In genomic region chr12:113235976-113236375, GRCh38 we compare ENCODE assay signal across 20 cellular contexts. TPM values are rescaled to one million over a fixed set of nuclear protein-coding genes. Genes with fewer than 3 reads are reported as not detected.
DNase-seq lines count a peak whose midpoint lies in the region; ATAC-seq and TF ChIP-seq lines count a peak whose summit lies in the region.
"Had no signal": no experiment of that assay in that cellular context is flagged by ENCODE, and none has a peak within 500 bp of the region (broad histone marks: within the 10 kb centered on the region; RNA-seq: fewer than 3 reads in every experiment).

No MANE protein-coding gene starts in this region.

- peaks cover 0 to 90% of the 10 kb centered on the region in 2 donors for H3K4me1 ChIP-seq in right atrium auricular region
- peaks cover 93% of the 10 kb centered on the region in 2 donors for H3K4me1 ChIP-seq in gastrocnemius medialis
- H3K4me1 ChIP-seq in Karpas-422 (ENCODE audit: low read length) = peaks cover 42% of the 10 kb centered on the region

- no peak overlapping the region for H3K4me2 ChIP-seq in Karpas-422 (ENCODE audit: low read depth, low read length, poor library complexity, severe bottlenecking)

- H3K4me3 Mint-ChIP-seq in activated T-helper 17 cell treated with anti-CD3 and anti-CD28 coated beads, Interleukin-2, amount 50 U/mL, for 72 hours = no peak overlapping the region
- no peak overlapping the region for H3K4me3 Mint-ChIP-seq in natural killer cell
- no peak overlapping the region for H3K4me3 Mint-ChIP-seq in effector memory CD8-positive, alpha-beta T cell
- H3K4me3 Mint-ChIP-seq: activated T-cell treated with anti-CD3 and anti-CD28 coated beads, Interleukin-2, amount 50 U/mL, for 4 hours; CD4-positive, alpha-beta memory T cell; central memory CD8-positive, alpha-beta T cell; endodermal cell had no signal

- TF ChIP-seq CTCF in 22Rv1 (IDR thresholded peaks at IDR 0.05) (no peak), right atrium auricular region (IDR thresholded peaks at IDR 0.05) (no peak), gastrocnemius medialis (IDR thresholded peaks at IDR 0.05 in 4 of 5, conservative IDR thresholded peaks at IDR 0.05 in 1 of 5) (no peak), natural killer cell (IDR thresholded peaks at IDR 0.05) (no peak)

- no peaks in the 10 kb centered on the region for H3K9me3 Mint-ChIP-seq in activated T-helper 17 cell treated with anti-CD3 and anti-CD28 coated beads, Interleukin-2, amount 50 U/mL, for 72 hours
- H3K9me3 Mint-ChIP-seq in natural killer cell = no peaks in the 10 kb centered on the region
- no peaks in the 10 kb centered on the region for H3K9me3 Mint-ChIP-seq in effector memory CD8-positive, alpha-beta T cell
- H3K9me3 Mint-ChIP-seq: activated T-cell treated with anti-CD3 and anti-CD28 coated beads, Interleukin-2, amount 50 U/mL, for 4 hours; CD4-positive, alpha-beta memory T cell; central memory CD8-positive, alpha-beta T cell had no signal

- 0 out of 2 replicates have a peak overlapping the region, but pooled peaks have one; percentile 6 for H3K27ac ChIP-seq in 22Rv1
- peak overlapping the region; percentile 59 to 71 for H3K27ac ChIP-seq in right atrium auricular region
- peak overlapping the region; percentile 92 to 99 (median 96) for H3K27ac ChIP-seq in gastrocnemius medialis
- no peak overlapping the region for H3K27ac ChIP-seq in Karpas-422 (ENCODE audit: low read length)

- H3K9me3 ChIP-seq in right atrium auricular region = no peaks in the 10 kb centered on the region
- H3K9me3 ChIP-seq in gastrocnemius medialis = no peaks in the 10 kb centered on the region
- H3K9me3 ChIP-seq in Karpas-422 (ENCODE audit: low read length) = no peaks in the 10 kb centered on the region
- H3K9me3 ChIP-seq: left lung, tibial nerve had no signal

- DNase-seq in right atrium auricular region (ENCODE audit: low spot score) (no peak), gastrocnemius medialis (peak; percentile 53 to 71), Karpas-422 (no peak), H7 (no peak), natural killer cell (no peak)
- DNase-seq in effector memory CD8-positive, alpha-beta T cell = no peak
- DNase-seq: activated CD4-positive, alpha-beta T cell treated with anti-CD3 and anti-CD28 coated beads, Interleukin-2, amount 50 U/mL, for 4 hours; activated T-cell treated with anti-CD3 and anti-CD28 coated beads, Interleukin-2, amount 50 U/mL, for 4 hours; CD4-positive, alpha-beta memory T cell; endodermal cell; Kasumi-1; NCI-H1417; NCI-H2171 treated with DMSO at 0.1 percent for 48 hours; NCI-H774; stimulated activated CD4-positive, alpha-beta T cell treated with anti-CD3 and anti-CD28 coated beads, Interleukin-1b, Interleukin-23, amount 100 ng/mL, for 48 hours had no signal

- intact Hi-C loops in gastrocnemius medialis (cut with DNase I; ENCODE audit: low total_unique reads) = no loop called here
- intact Hi-C loops in natural killer cell (cut with micrococcal nuclease) = no loop called here

- no peaks in the 10 kb centered on the region for H4K20me1 ChIP-seq in Karpas-422 (ENCODE audit: insufficient read depth, low read depth, low read length)

- peak overlapping the region; percentile 5 for H3K27ac Mint-ChIP-seq in activated T-helper 17 cell treated with anti-CD3 and anti-CD28 coated beads, Interleukin-2, amount 50 U/mL, for 72 hours
- no peak overlapping the region for H3K27ac Mint-ChIP-seq in natural killer cell
- no peak overlapping the region for H3K27ac Mint-ChIP-seq in effector memory CD8-positive, alpha-beta T cell
- H3K27ac Mint-ChIP-seq: endodermal cell had no signal

- ATAC-seq in activated T-helper 17 cell treated with anti-CD3 and anti-CD28 coated beads, Interleukin-2, amount 50 U/mL, for 72 hours (replicated peaks) = no peak
- ATAC-seq in gastrocnemius medialis (no peak), natural killer cell (no peak)
- no peak for ATAC-seq in effector memory CD8-positive, alpha-beta T cell (replicated peaks)
- ATAC-seq: activated T-cell treated with anti-CD3 and anti-CD28 coated beads, Interleukin-2, amount 50 U/mL, for 4 hours; left lung had no signal

- H3K4me1 Mint-ChIP-seq in activated T-helper 17 cell treated with anti-CD3 and anti-CD28 coated beads, Interleukin-2, amount 50 U/mL, for 72 hours = peaks cover 16% of the 10 kb centered on the region
- peaks cover 12 to 16% of the 10 kb centered on the region in 2 donors for H3K4me1 Mint-ChIP-seq in natural killer cell
- peaks cover 0 to 4% of the 10 kb centered on the region in 2 donors for H3K4me1 Mint-ChIP-seq in effector memory CD8-positive, alpha-beta T cell (ENCODE audit: low read depth in 2 of 2)

- H3K9ac ChIP-seq in Karpas-422 (ENCODE audit: low read length) = no peak overlapping the region

- H3K9me2 ChIP-seq in Karpas-422 (replicated peaks; ENCODE audit: insufficient read depth, low read length) = no peaks in the 10 kb centered on the region

- H3K36me3 ChIP-seq in right atrium auricular region = peaks cover 40% of the 10 kb centered on the region
- H3K36me3 ChIP-seq in gastrocnemius medialis = no peaks in the 10 kb centered on the region
- peaks cover 17% of the 10 kb centered on the region for H3K36me3 ChIP-seq in Karpas-422 (ENCODE audit: insufficient read depth, low read length)
- H3K36me3 ChIP-seq in H7 (replicated peaks; ENCODE audit: control insufficient read depth, insufficient read depth, low read length) = peaks cover 8% of the 10 kb centered on the region

- in situ Hi-C loops in gastrocnemius medialis (cut with MboI; ENCODE audit: low sequenced_read_pairs in 4 of 4) = no loop called here

- H2AFZ ChIP-seq in Karpas-422 (ENCODE audit: low read length) = no peak overlapping the region

- H3K27me3 Mint-ChIP-seq in activated T-helper 17 cell treated with anti-CD3 and anti-CD28 coated beads, Interleukin-2, amount 50 U/mL, for 72 hours = no peaks in the 10 kb centered on the region
- no peaks in the 10 kb centered on the region for H3K27me3 Mint-ChIP-seq in natural killer cell (ENCODE audit: low read depth in 2 of 2)
- no peaks in the 10 kb centered on the region for H3K27me3 Mint-ChIP-seq in effector memory CD8-positive, alpha-beta T cell
- H3K27me3 Mint-ChIP-seq: CD4-positive, alpha-beta memory T cell; central memory CD8-positive, alpha-beta T cell had no signal

- peak in 1 of 2 donors; percentile 3 for TF ChIP-seq POLR2A in gastrocnemius medialis (IDR thresholded peaks at IDR 0.05)

- no peaks in the 10 kb centered on the region for H3K27me3 ChIP-seq in right atrium auricular region
- H3K27me3 ChIP-seq in gastrocnemius medialis = no peaks in the 10 kb centered on the region
- H3K27me3 ChIP-seq in Karpas-422 (ENCODE audit: low read length) = no peaks in the 10 kb centered on the region
- no peaks in the 10 kb centered on the region for H3K27me3 ChIP-seq in H7 (ENCODE audit: control insufficient read depth, insufficient read depth, low read length)
- H3K27me3 ChIP-seq: left lung, tibial nerve had no signal

- H3K79me2 ChIP-seq in Karpas-422 (ENCODE audit: low read length) = peaks cover 27% of the 10 kb centered on the region

- H3K36me3 Mint-ChIP-seq in activated T-helper 17 cell treated with anti-CD3 and anti-CD28 coated beads, Interleukin-2, amount 50 U/mL, for 72 hours (ENCODE audit: low read depth) = peaks cover 69% of the 10 kb centered on the region
- no peaks in the 10 kb centered on the region for H3K36me3 Mint-ChIP-seq in natural killer cell
- H3K36me3 Mint-ChIP-seq in effector memory CD8-positive, alpha-beta T cell (ENCODE audit: insufficient read depth) = peaks cover 10% of the 10 kb centered on the region

- no peak overlapping the region for H3K4me3 ChIP-seq in right atrium auricular region
- peak overlapping the region in 1 of 4 donors; percentile 24 for H3K4me3 ChIP-seq in gastrocnemius medialis
- H3K4me3 ChIP-seq in Karpas-422 (ENCODE audit: low read length) = no peak overlapping the region
- no peak overlapping the region for H3K4me3 ChIP-seq in H7 (ENCODE audit: insufficient read depth, low read depth, low read length)
- H3K4me3 ChIP-seq: left lung, tibial nerve had no signal

RNA-seq across cellular contexts. Expression of gene TPCN1, which starts 14.7 kb away (rescaled TPM):
- total RNA-seq in activated T-helper 17 cell treated with anti-CD3 and anti-CD28 coated beads, Interleukin-2, amount 50 U/mL, for 72 hours = 10 to 100 TPM; 29.4 to 67.7 TPM
- 10 to 100 TPM; 57.3 to 58.7 TPM for total RNA-seq in right atrium auricular region
- total RNA-seq in gastrocnemius medialis = 10 to 100 TPM; 21.4 to 27.0 (median 25.4) TPM
- total RNA-seq in Karpas-422 (2014; rRNA removed; shearing (Covaris generic); ENCODE audit: low replicate concordance) = 43.9 and 46.4 TPM in 2 replicates
- total RNA-seq in H7 (2014; rRNA removed; shearing (Covaris generic)) = 19.2 and 20.7 TPM in 2 replicates
- total RNA-seq in natural killer cell = 10 to 100 TPM in 2 of 3 donors, 1 to 10 TPM in 1; 7.2 to 21.4 (median 10.7) TPM

RNA-seq across cellular contexts. Expression of gene RITA1, which starts 50.5 kb away (rescaled TPM):
- total RNA-seq in activated T-helper 17 cell treated with anti-CD3 and anti-CD28 coated beads, Interleukin-2, amount 50 U/mL, for 72 hours = 10 to 100 TPM; 14.2 to 23.9 TPM
- total RNA-seq in right atrium auricular region (10 to 100 TPM; 18.2 to 25.4 TPM), gastrocnemius medialis (10 to 100 TPM; 17.7 to 31.2 (median 23.1) TPM), natural killer cell (10 to 100 TPM in 2 of 3 donors, 1 to 10 TPM in 1; 7.7 to 13.8 (median 12.0) TPM)
- total RNA-seq in Karpas-422 (2014; rRNA removed; shearing (Covaris generic); ENCODE audit: low replicate concordance) = 34.3 and 47.3 TPM in 2 replicates
- 42.3 and 45.9 TPM in 2 replicates for total RNA-seq in H7 (2014; rRNA removed; shearing (Covaris generic))

RNA-seq across cellular contexts. Expression of gene DDX54, which starts 50.7 kb away (rescaled TPM):
- total RNA-seq in activated T-helper 17 cell treated with anti-CD3 and anti-CD28 coated beads, Interleukin-2, amount 50 U/mL, for 72 hours = 10 to 100 TPM; 47.4 to 86.9 TPM
- total RNA-seq in right atrium auricular region (10 to 100 TPM; 35.1 to 38.0 TPM), gastrocnemius medialis (100 to 1,000 TPM in 3 of 4 donors, 10 to 100 TPM in 1; 90.0 to 144 (median 108) TPM), natural killer cell (100 to 1,000 TPM in 1 of 3 donors, 10 to 100 TPM in 2; 84.6 to 100 (median 97.1) TPM)
- total RNA-seq in Karpas-422 (2014; rRNA removed; shearing (Covaris generic); ENCODE audit: low replicate concordance) = 28.2 and 81.5 TPM in 2 replicates
- total RNA-seq in H7 (2014; rRNA removed; shearing (Covaris generic)) = 93.9 and 101 TPM in 2 replicates

Comparison
In these comparisons a context has a peak if more than half of its experiments do, and no peak if none do; other contexts are left out.
1. DNase-seq: peak in gastrocnemius medialis (2 of 2); none in right atrium auricular region (single experiment), Karpas-422 (single experiment), H7 (single experiment), natural killer cell (single experiment) and effector memory CD8-positive, alpha-beta T cell (0 of 3).